Comparison of ENCODE assay signal across 24 cellular contexts in genomic region chr4:167987285-167987684, GRCh38.
"Had no signal": no experiment of that assay in that cellular context is flagged by ENCODE, and none has a peak within 500 bp of the region (broad histone marks: within the 10 kb centered on the region; RNA-seq: fewer than 3 reads in every experiment).

No MANE protein-coding gene starts in this region.

- H3K4me1 ChIP-seq: colonic mucosa, esophagus muscularis mucosa, esophagus squamous epithelium, foreskin keratinocyte, gastrocnemius medialis, gastroesophageal sphincter, heart left ventricle, heart right ventricle had no signal

- H3K27ac ChIP-seq: colonic mucosa, coronary artery, dorsolateral prefrontal cortex, epithelial cell of prostate, esophagus muscularis mucosa, esophagus squamous epithelium, foreskin keratinocyte, gastrocnemius medialis, gastroesophageal sphincter, heart left ventricle, heart right ventricle had no signal

- ATAC-seq: effector memory CD8-positive, alpha-beta T cell; esophagus mucosa; foreskin keratinocyte; gastrocnemius medialis; gastroesophageal sphincter; heart left ventricle; heart right ventricle had no signal

- DNase-seq: colonic mucosa; cortex of kidney; dermis blood vessel endothelial cell; dorsolateral prefrontal cortex; effector CD4-positive, alpha-beta T cell; effector CD8-positive, alpha-beta T cell; effector memory CD4-positive, alpha-beta T cell; effector memory CD8-positive, alpha-beta T cell; endodermal cell; erythroblast; esophagus squamous epithelium; foreskin fibroblast; foreskin keratinocyte; foreskin melanocyte; gastrocnemius medialis; glutamatergic neuron; head of caudate nucleus; heart left ventricle; heart right ventricle had no signal

- H3K4me3 ChIP-seq: colonic mucosa, coronary artery, dorsolateral prefrontal cortex, esophagus muscularis mucosa, esophagus squamous epithelium, gastrocnemius medialis, gastroesophageal sphincter, heart left ventricle, heart right ventricle had no signal

- H3K9me3 ChIP-seq: colonic mucosa, esophagus muscularis mucosa, esophagus squamous epithelium, gastrocnemius medialis had no signal

- H3K27me3 ChIP-seq: colonic mucosa, dorsolateral prefrontal cortex, esophagus muscularis mucosa, esophagus squamous epithelium, foreskin keratinocyte, gastrocnemius medialis, gastroesophageal sphincter, heart left ventricle had no signal

- H3K36me3 ChIP-seq: colonic mucosa, esophagus muscularis mucosa, esophagus squamous epithelium, gastrocnemius medialis, gastroesophageal sphincter, heart left ventricle, heart right ventricle had no signal
